Comparison of ENCODE assay signal across 16 cellular contexts in the genomic region with DNA sequence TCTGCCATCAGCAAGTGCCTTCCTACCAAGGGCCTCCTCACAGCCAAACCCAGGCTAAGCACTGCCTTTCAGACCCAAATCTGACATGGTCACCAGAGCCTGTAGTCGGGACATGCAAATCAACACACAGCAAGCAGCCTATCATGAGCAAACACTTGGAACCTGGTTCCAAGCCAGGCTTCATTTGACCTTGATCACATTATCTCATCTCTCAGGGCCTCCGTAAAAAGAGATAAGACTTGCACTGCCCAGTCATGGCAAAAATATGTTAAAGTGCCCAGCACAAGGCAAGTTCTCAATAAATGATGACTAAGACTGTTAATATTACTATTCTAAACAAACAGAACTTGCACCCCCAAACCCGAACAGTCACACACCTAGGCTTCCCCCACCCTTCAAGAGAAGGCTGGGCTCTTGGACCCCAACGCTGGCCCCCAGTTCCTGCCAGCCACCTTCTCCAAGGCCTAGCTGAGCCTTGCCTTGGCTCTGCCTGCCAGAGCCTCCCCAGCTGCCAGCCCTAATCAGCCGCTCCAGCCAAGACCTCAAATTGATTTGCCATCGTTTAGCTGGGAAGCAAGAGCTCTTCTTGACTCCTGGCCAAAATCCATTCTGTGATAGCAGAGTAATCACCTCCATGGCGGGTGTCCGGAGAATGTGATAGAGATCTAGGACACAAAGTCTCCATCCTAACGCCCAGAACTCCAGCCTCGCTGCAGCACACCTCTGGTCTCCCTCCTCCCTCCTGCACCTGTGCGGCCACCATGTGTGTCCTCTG. TPM values are rescaled to one million over a fixed set of nuclear protein-coding genes. Genes with fewer than 3 reads are reported as not detected.
DNase-seq lines count a peak whose midpoint lies in the region; ATAC-seq and TF ChIP-seq lines count a peak whose summit lies in the region.
"Had no signal": no experiment of that assay in that cellular context is flagged by ENCODE, and none has a peak within 500 bp of the region (broad histone marks: within the 10 kb centered on the region; RNA-seq: fewer than 3 reads in every experiment).

No MANE protein-coding gene starts in this region.

- H3K4me2 ChIP-seq in PC-3 (ENCODE audit: low read length), result no peak overlapping the region
- H3K4me2 ChIP-seq: BLaER1 treated with 17β-estradiol and CSF1 and Interleukin-3, amounts not matched to agents 10 nM and 100 nM had no signal

- peak; percentile 35 for DNase-seq in PC-3
- peak; percentile 50 to 87 for DNase-seq in erythroblast (lab: John Stamatoyannopoulos, UW)
- DNase-seq in naive thymus-derived CD8-positive, alpha-beta T cell, result no peak
- no peak for DNase-seq in iPS-NIHi7 (ENCODE audit: extremely low spot score)
- DNase-seq in stimulated activated CD8-positive, alpha-beta memory T cell treated with anti-CD3 and anti-CD28 coated beads, Interleukin-4, amount 100 ng/mL, for 48 hours, result no peak
- DNase-seq: activated CD4-positive, alpha-beta memory T cell treated with anti-CD3 and anti-CD28 coated beads for 36 hours; activated naive CD4-positive, alpha-beta T cell treated with anti-CD3 and anti-CD28 coated beads, Interleukin-2, amount 50 U/mL, for 16 hours; esophagus squamous epithelium; MG63; psoas muscle; stimulated activated naive CD4-positive, alpha-beta T cell had no signal

- POLR2A ChIA-PET in HEK293 (lab: Yijun Ruan, JAX) (no interaction called here), PC-3 (lab: Charles Lee; ENCODE audit: unreplicated experiment) (interaction anchor here (0.6 kb wide), 1 partner anchor 92 kb away, joined by 4 read pairs; no protein-coding TSS in a partner anchor)
- POLR2A ChIA-PET in naive thymus-derived CD8-positive, alpha-beta T cell (lab: Charles Lee), result no interaction called here

- H3K9me3 ChIP-seq in HEK293 (ENCODE audit: control insufficient read depth, insufficient read depth, low read depth, low read length), result no peaks in the 10 kb centered on the region
- no peaks in the 10 kb centered on the region for H3K9me3 ChIP-seq in PC-3 (ENCODE audit: low read length)
- H3K9me3 ChIP-seq: esophagus squamous epithelium, psoas muscle had no signal

- intact Hi-C loops in PC-3 (cut with micrococcal nuclease), result no loop called here

- 0 out of 2 replicates have a peak, but pooled peaks cover 2% of the 10 kb centered on the region for H3K4me1 ChIP-seq in HEK293 (ENCODE audit: control insufficient read depth, insufficient read depth, low read length)
- no peaks in the 10 kb centered on the region; the same call in 1 of the 2 replicates for H3K4me1 ChIP-seq in PC-3 (ENCODE audit: insufficient read depth, low read length)
- H3K4me1 ChIP-seq: esophagus squamous epithelium, psoas muscle had no signal

- ATAC-seq in PC-3, result peak; percentile 48
- ATAC-seq in activated T-helper 17 cell treated with anti-CD3 and anti-CD28 coated beads, Interleukin-2, amount 50 U/mL, for 72 hours (replicated peaks), result no peak
- ATAC-seq in naive thymus-derived CD8-positive, alpha-beta T cell, result no peak
- ATAC-seq: psoas muscle had no signal

- no TSS peak for BruUV-seq in PC-3 (replicated peaks; lab: Mats Ljungman, UMichigan)

- no peaks in the 10 kb centered on the region for H3K27me3 ChIP-seq in PC-3 (ENCODE audit: low read length)
- H3K27me3 ChIP-seq: BLaER1 treated with 17β-estradiol and CSF1 and Interleukin-3, amounts not matched to agents 10 nM and 100 nM; MG63 had no signal

- no peak overlapping the region for H3K9ac ChIP-seq in PC-3 (ENCODE audit: low read length)
- H3K9ac ChIP-seq: BLaER1 treated with 17β-estradiol and CSF1 and Interleukin-3, amounts not matched to agents 10 nM and 100 nM had no signal

- no peak for TF ChIP-seq POLR2A in erythroblast (IDR thresholded peaks at IDR 0.05; ENCODE audit: low read length)

- H3K27ac ChIP-seq in C4-2B (peak overlapping the region; percentile 11; the same call in 1 of the 2 replicates), HEK293 (ENCODE audit: extremely low read depth, low read depth, low read length) (no peak overlapping the region), PC-3 (ENCODE audit: low read length) (no peak overlapping the region)
- H3K27ac ChIP-seq: BLaER1 treated with 17β-estradiol and CSF1 and Interleukin-3, amounts not matched to agents 10 nM and 100 nM; esophagus squamous epithelium; psoas muscle had no signal

- no peaks in the 10 kb centered on the region for H3K27me3 Mint-ChIP-seq in activated T-helper 17 cell treated with anti-CD3 and anti-CD28 coated beads, Interleukin-2, amount 50 U/mL, for 72 hours
- H3K27me3 Mint-ChIP-seq in naive thymus-derived CD8-positive, alpha-beta T cell, result peaks cover 0 to 22% (median 13%) of the 10 kb centered on the region in 5 donors
- H3K27me3 Mint-ChIP-seq: activated CD4-positive, alpha-beta memory T cell treated with anti-CD3 and anti-CD28 coated beads for 36 hours had no signal

- no peaks in the 10 kb centered on the region for H3F3A ChIP-seq in PC-3 (ENCODE audit: low read length, unreplicated experiment)

- no peaks in the 10 kb centered on the region for H3K9me3 Mint-ChIP-seq in activated T-helper 17 cell treated with anti-CD3 and anti-CD28 coated beads, Interleukin-2, amount 50 U/mL, for 72 hours
- peaks cover 0 to 5% (median 0%) of the 10 kb centered on the region in 9 donors for H3K9me3 Mint-ChIP-seq in naive thymus-derived CD8-positive, alpha-beta T cell
- H3K9me3 Mint-ChIP-seq: activated CD4-positive, alpha-beta memory T cell treated with anti-CD3 and anti-CD28 coated beads for 36 hours had no signal

- H3K36me3 Mint-ChIP-seq in activated T-helper 17 cell treated with anti-CD3 and anti-CD28 coated beads, Interleukin-2, amount 50 U/mL, for 72 hours (ENCODE audit: low read depth), result peaks cover 22% of the 10 kb centered on the region
- peaks cover 13 to 20% (median 17%) of the 10 kb centered on the region in 3 donors for H3K36me3 Mint-ChIP-seq in naive thymus-derived CD8-positive, alpha-beta T cell

- CTCF ChIA-PET in HEK293 (lab: Yijun Ruan, JAX), result interaction anchor here (1.2 to 1.6 kb wide), 2 partner anchors 18 to 161 kb away, joined by 3 read pairs; partner anchors contain the start of gene CPLX2
- CTCF ChIA-PET in PC-3 (lab: Charles Lee), result no interaction called here

- H3K36me3 ChIP-seq in HEK293 (ENCODE audit: control insufficient read depth in 2 of 2, insufficient read depth in 1 of 2, low read length in 2 of 2), result no peaks in the 10 kb centered on the region
- no peaks in the 10 kb centered on the region for H3K36me3 ChIP-seq in PC-3 (ENCODE audit: low read depth, low read length)
- H3K36me3 ChIP-seq: BLaER1 treated with 17β-estradiol and CSF1 and Interleukin-3, amounts not matched to agents 10 nM and 100 nM; esophagus squamous epithelium had no signal

- H3K79me2 ChIP-seq in PC-3 (ENCODE audit: low read length), result no peaks in the 10 kb centered on the region

- no peaks in the 10 kb centered on the region for H3K9me2 ChIP-seq in PC-3 (replicated peaks; ENCODE audit: low read length)

- TF ChIP-seq CTCF in C4-2B (conservative IDR thresholded peaks at IDR 0.05) (no peak), HEK293 (tag by site-specific recombination; IDR thresholded peaks at IDR 0.05) (no peak), PC-3 (conservative IDR thresholded peaks at IDR 0.05; ENCODE audit: low read depth, low read length) (no peak)

- H3K4me1 Mint-ChIP-seq in activated T-helper 17 cell treated with anti-CD3 and anti-CD28 coated beads, Interleukin-2, amount 50 U/mL, for 72 hours, result peaks cover 8% of the 10 kb centered on the region
- H3K4me1 Mint-ChIP-seq in naive thymus-derived CD8-positive, alpha-beta T cell, result peaks cover 7 to 22% (median 9%) of the 10 kb centered on the region in 4 donors

- no peaks in the 10 kb centered on the region for H4K20me1 ChIP-seq in PC-3 (ENCODE audit: low read length)

- H2AFZ ChIP-seq in PC-3 (ENCODE audit: low read length), result no peak overlapping the region

- H3K4me3 ChIP-seq in HEK293 (ENCODE audit: low read depth, low read length) (no peak overlapping the region), PC-3 (ENCODE audit: low read length) (no peak overlapping the region)
- H3K4me3 ChIP-seq: BLaER1 treated with 17β-estradiol and CSF1 and Interleukin-3, amounts not matched to agents 10 nM and 100 nM; esophagus squamous epithelium; MG63; psoas muscle had no signal

- H3K4me3 Mint-ChIP-seq in activated T-helper 17 cell treated with anti-CD3 and anti-CD28 coated beads, Interleukin-2, amount 50 U/mL, for 72 hours, result no peak overlapping the region
- no peak overlapping the region for H3K4me3 Mint-ChIP-seq in naive thymus-derived CD8-positive, alpha-beta T cell
- H3K4me3 Mint-ChIP-seq: activated CD4-positive, alpha-beta memory T cell treated with anti-CD3 and anti-CD28 coated beads for 36 hours had no signal

- H3K27ac Mint-ChIP-seq in activated T-helper 17 cell treated with anti-CD3 and anti-CD28 coated beads, Interleukin-2, amount 50 U/mL, for 72 hours, result no peak overlapping the region
- peak overlapping the region in 1 of 10 donors; percentile 56 for H3K27ac Mint-ChIP-seq in naive thymus-derived CD8-positive, alpha-beta T cell
- H3K27ac Mint-ChIP-seq: activated CD4-positive, alpha-beta memory T cell treated with anti-CD3 and anti-CD28 coated beads for 36 hours had no signal

TF ChIP-seq in HEK293, 187 proteins besides CTCF, POLR2A, EP300 and RAD21 (continues in another document):
- TF ChIP-seq ZNF560 (tag by site-specific recombination; IDR thresholded peaks at IDR 0.05; ENCODE audit: borderline replicate concordance) (no peak), ZNF843 (tag by site-specific recombination; IDR thresholded peaks at IDR 0.05) (no peak)

RNA-seq across cellular contexts. Expression of gene CPLX2, which starts 18.7 kb away (rescaled TPM):
- 0.26 and 0.58 TPM in 2 replicates for total RNA-seq in PC-3 (2014; rRNA removed)
- total RNA-seq in activated T-helper 17 cell treated with anti-CD3 and anti-CD28 coated beads, Interleukin-2, amount 50 U/mL, for 72 hours, result not detected
- not detected for total RNA-seq in naive thymus-derived CD8-positive, alpha-beta T cell
- polyA plus RNA-seq in naive thymus-derived CD8-positive, alpha-beta T cell, result not detected
- total RNA-seq: activated CD4-positive, alpha-beta memory T cell treated with anti-CD3 and anti-CD28 coated beads for 36 hours; chondrocyte had no signal

Comparison
In these comparisons a context has a peak if more than half of its experiments do, and no peak if none do; other contexts are left out.
1. DNase-seq: peak in PC-3 (single experiment) and erythroblast (2 of 2); none in naive thymus-derived CD8-positive, alpha-beta T cell (0 of 10), iPS-NIHi7 (single experiment) and stimulated activated CD8-positive, alpha-beta memory T cell treated with anti-CD3 and anti-CD28 coated beads, Interleukin-4, amount 100 ng/mL, for 48 hours (single experiment).